8 cellular contexts compared by ENCODE assay signal in the genomic region with DNA sequence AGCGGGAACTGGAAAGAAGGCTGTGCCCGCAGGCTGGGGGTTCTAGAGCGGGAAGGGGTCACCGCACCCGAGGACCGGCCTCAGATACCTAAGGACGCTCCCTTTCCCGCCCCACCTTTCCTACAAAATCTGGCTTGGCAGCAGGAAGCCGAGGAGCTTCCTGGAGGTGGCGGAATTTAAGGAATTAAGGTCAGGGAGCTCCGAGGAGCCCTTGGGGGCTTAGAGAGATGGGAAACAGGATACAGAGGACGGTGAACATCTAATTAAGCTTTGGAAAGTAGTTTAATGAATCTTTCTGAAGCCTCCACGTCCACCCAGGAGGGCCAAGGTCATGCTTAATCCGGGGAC. TPM values are rescaled to one million over a fixed set of nuclear protein-coding genes. Genes with fewer than 3 reads are reported as not detected.
DNase-seq lines count a peak whose midpoint lies in the region; ATAC-seq and TF ChIP-seq lines count a peak whose summit lies in the region.

No MANE protein-coding gene starts in this region.

- peak overlapping the region in 2 of 3 donors; percentile 62 to 70 for H3K4me3 Mint-ChIP-seq in T-cell
- H3K4me3 Mint-ChIP-seq in stimulated activated effector memory CD8-positive, alpha-beta T cell treated with anti-CD3 and anti-CD28 coated beads, Interleukin-12 subunit alpha, Interleukin-12 subunit beta, amount 100 ng/mL, for 72 hours, result no peak overlapping the region

- peaks cover 19 to 33% of the 10 kb centered on the region in 2 donors for H3K27me3 Mint-ChIP-seq in T-cell

- WGBS in right cardiac atrium, result 13% methylated on average over 14 of the region's 14 CpGs

- intact Hi-C loops in right cardiac atrium (cut with DNase I), result loop anchor here in 1 of 4 donors (10.0 kb wide), 1 partner anchor 165 kb away; the partner anchor contains the start of gene RPS17
- intact Hi-C loops in gastrocnemius medialis (cut with DNase I; ENCODE audit: low total_unique reads), result no loop called here

- CTCF ChIA-PET in T-cell (lab: Charles Lee), result no interaction called here

- H3K4me1 ChIP-seq in right cardiac atrium (ENCODE audit: control insufficient read depth, insufficient read depth, low read length) (peaks cover 4% of the 10 kb centered on the region), gastrocnemius medialis (peaks cover 3 to 8% of the 10 kb centered on the region in 2 donors)

- DNase-seq in T-cell, result no peak
- DNase-seq in right cardiac atrium, result no peak
- no peak for DNase-seq in gastrocnemius medialis
- no peak for DNase-seq in middle frontal gyrus (ENCODE audit: extremely low spot score, low spot score)
- no peak for DNase-seq in stimulated activated effector memory CD8-positive, alpha-beta T cell treated with anti-CD3 and anti-CD28 coated beads, Interleukin-12 subunit alpha, Interleukin-12 subunit beta, amount 100 ng/mL, for 72 hours (ENCODE audit: low spot score in 2 of 2)

- POLR2A ChIA-PET in T-cell (lab: Charles Lee), result no interaction called here

- TF ChIP-seq CTCF in GM12875 (IDR thresholded peaks at IDR 0.05; ENCODE audit: borderline replicate concordance, insufficient read depth, low read depth, low read length) (no peak), gastrocnemius medialis (IDR thresholded peaks at IDR 0.05 in 4 of 5, conservative IDR thresholded peaks at IDR 0.05 in 1 of 5) (no peak)

- H3K27me3 ChIP-seq in right cardiac atrium (ENCODE audit: control insufficient read depth, insufficient read depth) (no peaks in the 10 kb centered on the region), gastrocnemius medialis (peaks cover 11 to 16% (median 14%) of the 10 kb centered on the region in 3 donors)

- no peak overlapping the region for H3K27ac ChIP-seq in right cardiac atrium (ENCODE audit: low read length)
- H3K27ac ChIP-seq in gastrocnemius medialis, result no peak overlapping the region

- no peaks in the 10 kb centered on the region for H3K36me3 ChIP-seq in gastrocnemius medialis

- H3K4me3 ChIP-seq in GM12875 (ENCODE audit: low read depth, low read length), result peak overlapping the region; percentile 58
- H3K4me3 ChIP-seq in right cardiac atrium (ENCODE audit: low read length), result peak overlapping the region; percentile 62
- peak overlapping the region; percentile 59 to 93 (median 68) for H3K4me3 ChIP-seq in gastrocnemius medialis

- TF ChIP-seq POLR2A in gastrocnemius medialis (IDR thresholded peaks at IDR 0.05), result no peak

- H3K4me1 Mint-ChIP-seq in T-cell, result peaks cover 0 to 3% (median 2%) of the 10 kb centered on the region in 3 donors
- H3K4me1 Mint-ChIP-seq in stimulated activated effector memory CD8-positive, alpha-beta T cell treated with anti-CD3 and anti-CD28 coated beads, Interleukin-12 subunit alpha, Interleukin-12 subunit beta, amount 100 ng/mL, for 72 hours, result no peaks in the 10 kb centered on the region

- peak overlapping the region in 1 of 2 donors; percentile 20 for H3K27ac Mint-ChIP-seq in T-cell
- no peak overlapping the region for H3K27ac Mint-ChIP-seq in stimulated activated effector memory CD8-positive, alpha-beta T cell treated with anti-CD3 and anti-CD28 coated beads, Interleukin-12 subunit alpha, Interleukin-12 subunit beta, amount 100 ng/mL, for 72 hours

- in situ Hi-C loops in gastrocnemius medialis (cut with MboI; ENCODE audit: low sequenced_read_pairs in 4 of 4), result loop anchor here in 1 of 4 donors (25.0 kb wide), 1 partner anchor 98 kb away; no protein-coding TSS in a partner anchor

- no peak for ATAC-seq in T-cell (replicated peaks in 1 of 4)
- no peak for ATAC-seq in right cardiac atrium
- no peak for ATAC-seq in gastrocnemius medialis
- ATAC-seq in HG02571 (IDR thresholded peaks at IDR 0.05; ENCODE audit: unreplicated experiment), result no peak
- ATAC-seq in GM21423 (IDR thresholded peaks at IDR 0.05; ENCODE audit: unreplicated experiment), result no peak
- ATAC-seq in stimulated activated effector memory CD8-positive, alpha-beta T cell treated with anti-CD3 and anti-CD28 coated beads, Interleukin-12 subunit alpha, Interleukin-12 subunit beta, amount 100 ng/mL, for 72 hours, result no peak

- no peaks in the 10 kb centered on the region for H3K9me3 Mint-ChIP-seq in T-cell
- no peaks in the 10 kb centered on the region for H3K9me3 Mint-ChIP-seq in stimulated activated effector memory CD8-positive, alpha-beta T cell treated with anti-CD3 and anti-CD28 coated beads, Interleukin-12 subunit alpha, Interleukin-12 subunit beta, amount 100 ng/mL, for 72 hours

- no peaks in the 10 kb centered on the region for H3K36me3 Mint-ChIP-seq in T-cell
- no peaks in the 10 kb centered on the region for H3K36me3 Mint-ChIP-seq in stimulated activated effector memory CD8-positive, alpha-beta T cell treated with anti-CD3 and anti-CD28 coated beads, Interleukin-12 subunit alpha, Interleukin-12 subunit beta, amount 100 ng/mL, for 72 hours

- H3K9me3 ChIP-seq in right cardiac atrium (ENCODE audit: control insufficient read depth, low read length), result no peaks in the 10 kb centered on the region
- no peaks in the 10 kb centered on the region for H3K9me3 ChIP-seq in gastrocnemius medialis

RNA-seq across cellular contexts. Expression of gene AP3B2, which starts 0.5 kb away (rescaled TPM):
- total RNA-seq in T-cell (1 to 10 TPM in 2 of 5 donors, under 1 TPM in 3; 0.23 to 5.8 (median 0.76) TPM), right cardiac atrium (1 to 10 TPM in 1 of 4 donors, under 1 TPM in 3; 0.20 to 2.0 (median 0.59) TPM), gastrocnemius medialis (under 1 TPM in 1 of 4 donors, not detected in 3; 0.32 TPM)
- 0.34 TPM for polyA plus RNA-seq in right cardiac atrium
